18 cellular contexts compared by ENCODE assay signal in genomic region chrX:37753384-37753783, GRCh38. TPM values are rescaled to one million over a fixed set of nuclear protein-coding genes. Genes with fewer than 3 reads are reported as not detected.
DNase-seq lines count a peak whose midpoint lies in the region; ATAC-seq, FAIRE-seq and TF ChIP-seq lines count a peak whose summit lies in the region.
"Had no signal": no experiment of that assay in that cellular context is flagged by ENCODE, and none has a peak within 500 bp of the region (broad histone marks: within the 10 kb centered on the region; RNA-seq: fewer than 3 reads in every experiment).

No MANE protein-coding gene starts in this region.

- DNase-seq in GM12891 (ENCODE audit: insufficient read length, low spot score) (no peak), KBM-7 (peak; percentile 70), SKM-1 (lab: John Stamatoyannopoulos, UW; ENCODE audit: unreplicated experiment) (peak; percentile 77), LoVo (ENCODE audit: low spot score) (no peak), T1000 (lab: John Stamatoyannopoulos, UW) (no peak)
- DNase-seq in stimulated activated CD8-positive, alpha-beta memory T cell treated with anti-CD3 and anti-CD28 coated beads, Interleukin-4, amount 100 ng/mL, for 48 hours, result no peak
- DNase-seq: activated CD8-positive, alpha-beta memory T cell treated with anti-CD3 and anti-CD28 coated beads, Interleukin-2, amount 50 U/mL, for 4 hours; erythroblast; head of caudate nucleus; IMR-90; kidney glomerular epithelial cell; naive B cell; NCI-H1930; NCI-H526; stimulated activated CD4-positive, alpha-beta T cell treated with anti-CD3 and anti-CD28 coated beads, Interleukin-1b, Interleukin-23, amount 100 ng/mL, for 48 hours; WERI-Rb-1 had no signal

- no peaks in the 10 kb centered on the region for H3K36me3 Mint-ChIP-seq in stimulated activated memory B cell treated with anti-CD40 and anti-IgM and Interleukin-4, amounts not matched to agents 10 μg/mL and 1 μg/mL and 100 μg/mL, for 72 hours
- H3K36me3 Mint-ChIP-seq: naive B cell had no signal

- H3K27me3 Mint-ChIP-seq in stimulated activated memory B cell treated with anti-CD40 and anti-IgM and Interleukin-4, amounts not matched to agents 10 μg/mL and 1 μg/mL and 100 μg/mL, for 72 hours, result no peaks in the 10 kb centered on the region
- H3K27me3 Mint-ChIP-seq: naive B cell had no signal

- H3K4me1 Mint-ChIP-seq in stimulated activated memory B cell treated with anti-CD40 and anti-IgM and Interleukin-4, amounts not matched to agents 10 μg/mL and 1 μg/mL and 100 μg/mL, for 72 hours, result peaks cover 30% of the 10 kb centered on the region

- no peak overlapping the region for H3K4me3 Mint-ChIP-seq in stimulated activated memory B cell treated with anti-CD40 and anti-IgM and Interleukin-4, amounts not matched to agents 10 μg/mL and 1 μg/mL and 100 μg/mL, for 72 hours

- no peak for TF ChIP-seq POLR2A in GM12891 (IDR thresholded peaks at IDR 0.05; ENCODE audit: low read depth, low read length)

- FAIRE-seq in GM12891 (lab: Jason Lieb, UNC), result peak; percentile 94
- FAIRE-seq: colon had no signal

- in situ Hi-C loops in KBM-7 (cut with MboI; ENCODE audit: low pct_unique_long_range_greater_than_20kb, low sequenced_read_pairs), result loop anchor here (10.0 kb wide), 1 partner anchor 71 kb away; no protein-coding TSS in a partner anchor

- no peaks in the 10 kb centered on the region for H3K9me3 Mint-ChIP-seq in stimulated activated memory B cell treated with anti-CD40 and anti-IgM and Interleukin-4, amounts not matched to agents 10 μg/mL and 1 μg/mL and 100 μg/mL, for 72 hours

- peak; percentile 51 for ATAC-seq in stimulated activated memory B cell treated with anti-CD40 and anti-IgM and Interleukin-4, amounts not matched to agents 10 μg/mL and 1 μg/mL and 100 μg/mL, for 72 hours

- H3K27ac Mint-ChIP-seq in stimulated activated memory B cell treated with anti-CD40 and anti-IgM and Interleukin-4, amounts not matched to agents 10 μg/mL and 1 μg/mL and 100 μg/mL, for 72 hours, result no peak overlapping the region

TF ChIP-seq in GM12891, 5 proteins besides CTCF, POLR2A, EP300 and RAD21:
- TF ChIP-seq SPI1 (IDR thresholded peaks at IDR 0.05; ENCODE audit: low read depth, low read length) (0 out of 2 replicates have a peak, but pooled peaks have one; percentile 32), TAF1 (IDR thresholded peaks at IDR 0.05; ENCODE audit: low read depth, low read length) (no peak), POLR2AphosphoS5 (IDR thresholded peaks at IDR 0.05; ENCODE audit: low read depth, low read length) (no peak)

RNA-seq across cellular contexts. Expression of gene CYBB, which starts 26.5 kb away (rescaled TPM):
- 24.7 TPM for polyA plus RNA-seq in GM12891 (2012; ENCODE audit: low read depth, missing spikeins)
- polyA plus RNA-seq: IMR-90 had no signal

Comparison
In these comparisons a context has a peak if more than half of its experiments do, and no peak if none do; other contexts are left out.
1. DNase-seq: peak in KBM-7 (single experiment) and SKM-1 (single experiment); none in GM12891 (single experiment), LoVo (single experiment), stimulated activated CD8-positive, alpha-beta memory T cell treated with anti-CD3 and anti-CD28 coated beads, Interleukin-4, amount 100 ng/mL, for 48 hours (single experiment) and T1000 (single experiment).